7 cellular contexts compared by ENCODE assay signal in genomic region chr22:36873614-36874308, GRCh38. TPM values are rescaled to one million over a fixed set of nuclear protein-coding genes. Genes with fewer than 3 reads are reported as not detected.
DNase-seq lines count a peak whose midpoint lies in the region; ATAC-seq and TF ChIP-seq lines count a peak whose summit lies in the region.

No MANE protein-coding gene starts in this region.

- no peak overlapping the region for H3K4me3 Mint-ChIP-seq in dendritic cell treated with granulocyte-macrophage colony-stimulating factor and Interleukin-4, amounts not matched to agents 40 ng/mL and 50 ng/mL, for 4 days

- peak in 1 of 2 donors; percentile 66 for TF ChIP-seq EP300 in tibial nerve (IDR thresholded peaks at IDR 0.05)

- peaks cover 0 to 12% of the 10 kb centered on the region in 2 donors for H3K27me3 ChIP-seq in tibial nerve

- peak; percentile 70 for DNase-seq in ELF-1 (ENCODE audit: low read depth, low spot score)
- DNase-seq in SKM-1 treated with dmso at 0.1 percent for 144 hours (lab: John Stamatoyannopoulos, UW; ENCODE audit: unreplicated experiment): peak; percentile 99
- peak; percentile 72 to 76 for DNase-seq in lung microvascular endothelial cell (ENCODE audit: low read depth in 2 of 2)
- peak in 1 of 2 donors; percentile 27 for DNase-seq in tibial nerve (ENCODE audit: low spot score in 2 of 2)

- TF ChIP-seq CTCF in tibial nerve (IDR thresholded peaks at IDR 0.05): peak in 3 of 5 experiments; percentile 31 to 51 (median 46)

- H3K36me3 ChIP-seq in tibial nerve: no peaks in the 10 kb centered on the region

- TF ChIP-seq POLR2A in tibial nerve (IDR thresholded peaks at IDR 0.05): no peak

- peaks cover 0 to 15% (median 2%) of the 10 kb centered on the region in 4 donors for H3K4me1 ChIP-seq in tibial nerve

- peaks cover 100% of the 10 kb centered on the region for H3K36me3 Mint-ChIP-seq in dendritic cell treated with granulocyte-macrophage colony-stimulating factor and Interleukin-4, amounts not matched to agents 40 ng/mL and 50 ng/mL, for 4 days (ENCODE audit: low read depth)

- intact Hi-C loops in dendritic cell treated with granulocyte-macrophage colony-stimulating factor and Interleukin-4, amounts not matched to agents 40 ng/mL and 50 ng/mL, for 4 days (cut with micrococcal nuclease): no loop called here

- H3K4me1 Mint-ChIP-seq in dendritic cell treated with granulocyte-macrophage colony-stimulating factor and Interleukin-4, amounts not matched to agents 40 ng/mL and 50 ng/mL, for 4 days (ENCODE audit: low read depth): peaks cover 66% of the 10 kb centered on the region

- no peaks in the 10 kb centered on the region for H3K9me3 Mint-ChIP-seq in dendritic cell treated with granulocyte-macrophage colony-stimulating factor and Interleukin-4, amounts not matched to agents 40 ng/mL and 50 ng/mL, for 4 days

- no peaks in the 10 kb centered on the region for H3K27me3 Mint-ChIP-seq in dendritic cell treated with granulocyte-macrophage colony-stimulating factor and Interleukin-4, amounts not matched to agents 40 ng/mL and 50 ng/mL, for 4 days

- H3K4me3 ChIP-seq in tibial nerve: no peak overlapping the region

- no peaks in the 10 kb centered on the region for H3K9me3 ChIP-seq in tibial nerve

- peak overlapping the region in 2 of 4 donors; percentile 46 to 55 for H3K27ac ChIP-seq in tibial nerve

- ATAC-seq in GM19438 (IDR thresholded peaks at IDR 0.05; ENCODE audit: low read depth, unreplicated experiment) (peak; percentile 79), HG03460 (IDR thresholded peaks at IDR 0.05; ENCODE audit: unreplicated experiment) (peak; percentile 82)

- WGBS in tibial nerve, 2 donors: 59 to 62% methylated on average over 6 of the region's 6 CpGs

- H3K27ac Mint-ChIP-seq in dendritic cell treated with granulocyte-macrophage colony-stimulating factor and Interleukin-4, amounts not matched to agents 40 ng/mL and 50 ng/mL, for 4 days: peak overlapping the region; percentile 83

RNA-seq across cellular contexts. Expression of gene NCF4, which starts 13.0 kb away (rescaled TPM):
- total RNA-seq in lung microvascular endothelial cell (not detected in 2 replicates), tibial nerve (10 to 100 TPM; 14.2 to 71.4 (median 17.2) TPM)

RNA-seq across cellular contexts. Expression of gene CSF2RB, which starts 39.7 kb away (rescaled TPM):
- total RNA-seq in lung microvascular endothelial cell (1.4 and 2.0 TPM in 2 replicates), tibial nerve (10 to 100 TPM in 2 of 4 donors, 1 to 10 TPM in 2; 5.7 to 14.3 (median 10.8) TPM)

RNA-seq across cellular contexts. Expression of gene PVALB, which starts 56.9 kb away (rescaled TPM):
- total RNA-seq in lung microvascular endothelial cell: not detected in 2 replicates
- total RNA-seq in tibial nerve: not detected

Comparison
In these comparisons a context has a peak if more than half of its experiments do, and no peak if none do; other contexts are left out.
1. RNA of gene NCF4, which starts 13.0 kb away (total RNA-seq): 14.2 to 71.4 TPM in tibial nerve; not detected in lung microvascular endothelial cell; every median in the first group is over 10 times any median in the second.